20 cellular contexts compared by ENCODE assay signal in genomic region chr5:107887181-107887580, GRCh38.
DNase-seq lines count a peak whose midpoint lies in the region; ATAC-seq and TF ChIP-seq lines count a peak whose summit lies in the region.
"Had no signal": no experiment of that assay in that cellular context is flagged by ENCODE, and none has a peak within 500 bp of the region (broad histone marks: within the 10 kb centered on the region; RNA-seq: fewer than 3 reads in every experiment).

No MANE protein-coding gene starts in this region.

- H3K9me3 Mint-ChIP-seq in chondrocyte (ENCODE audit: low read depth): no peaks in the 10 kb centered on the region
- no peaks in the 10 kb centered on the region for H3K9me3 Mint-ChIP-seq in activated T-helper 17 cell treated with anti-CD3 and anti-CD28 coated beads, Interleukin-2, amount 50 U/mL, for 72 hours
- H3K9me3 Mint-ChIP-seq: activated CD4-positive, alpha-beta memory T cell treated with anti-CD3 and anti-CD28 coated beads for 36 hours; central memory CD8-positive, alpha-beta T cell; effector memory CD8-positive, alpha-beta T cell; immature natural killer cell had no signal

- H3K4me1 ChIP-seq in BLaER1: peaks cover 27% of the 10 kb centered on the region
- peaks cover 17% of the 10 kb centered on the region for H3K4me1 ChIP-seq in hepatocyte (ENCODE audit: insufficient read depth)
- H3K4me1 ChIP-seq: lower lobe of right lung had no signal

- no peak overlapping the region for H3K9ac ChIP-seq in BLaER1
- H3K9ac ChIP-seq: SK-N-SH had no signal

- H3K27ac ChIP-seq in BLaER1: no peak overlapping the region
- H3K27ac ChIP-seq in hepatocyte: peak overlapping the region; percentile 20
- H3K27ac ChIP-seq: lower lobe of right lung had no signal

- H3K9me3 ChIP-seq in BLaER1 (no peaks in the 10 kb centered on the region), hepatocyte (ENCODE audit: low read depth) (no peaks in the 10 kb centered on the region)
- H3K9me3 ChIP-seq: lower lobe of right lung, SK-N-SH had no signal

- DNase-seq in OCI-M1 (lab: John Stamatoyannopoulos, UW) (peak; percentile 42), hepatocyte (ENCODE audit: low spot score) (no peak), chondrocyte (ENCODE audit: low spot score) (no peak), SW 1271 (lab: John Stamatoyannopoulos, UW) (no peak), DMS114 treated with DMSO at 0.1 percent for 48 hours (lab: John Stamatoyannopoulos, UW; ENCODE audit: unreplicated experiment) (no peak)
- DNase-seq: activated CD4-positive, alpha-beta memory T cell treated with anti-CD3 and anti-CD28 coated beads for 36 hours; effector memory CD8-positive, alpha-beta T cell; HCEC 1CT; immature natural killer cell; Kasumi-1; lower lobe of right lung; NCI-H1417 treated with DMSO at 0.1 percent for 48 hours; NCI-H2171; SK-N-SH; stimulated activated CD4-positive, alpha-beta T cell treated with anti-CD3 and anti-CD28 coated beads, Interleukin-2, amount 100 ng/mL, for 48 hours had no signal

- no peaks in the 10 kb centered on the region for H3K79me2 ChIP-seq in hepatocyte

- 59% methylated on average over 6 of the region's 6 CpGs for WGBS in hepatocyte (ENCODE audit: low lambda C conversion rate, missing lambda C conversion rate)

- H3K36me3 Mint-ChIP-seq in chondrocyte (ENCODE audit: low read depth): no peaks in the 10 kb centered on the region
- no peaks in the 10 kb centered on the region for H3K36me3 Mint-ChIP-seq in activated T-helper 17 cell treated with anti-CD3 and anti-CD28 coated beads, Interleukin-2, amount 50 U/mL, for 72 hours (ENCODE audit: low read depth)

- peaks cover 4% of the 10 kb centered on the region for H3K4me1 Mint-ChIP-seq in chondrocyte (ENCODE audit: low read depth)
- H3K4me1 Mint-ChIP-seq in activated T-helper 17 cell treated with anti-CD3 and anti-CD28 coated beads, Interleukin-2, amount 50 U/mL, for 72 hours: no peaks in the 10 kb centered on the region
- H3K4me1 Mint-ChIP-seq: central memory CD8-positive, alpha-beta T cell had no signal

- H3K4me3 Mint-ChIP-seq in chondrocyte (ENCODE audit: unreplicated experiment): no peak overlapping the region
- H3K4me3 Mint-ChIP-seq in activated T-helper 17 cell treated with anti-CD3 and anti-CD28 coated beads, Interleukin-2, amount 50 U/mL, for 72 hours: no peak overlapping the region
- H3K4me3 Mint-ChIP-seq: activated CD4-positive, alpha-beta memory T cell treated with anti-CD3 and anti-CD28 coated beads for 36 hours; central memory CD8-positive, alpha-beta T cell; effector memory CD8-positive, alpha-beta T cell; immature natural killer cell had no signal

- TF ChIP-seq CTCF in hepatocyte (IDR thresholded peaks at IDR 0.05; ENCODE audit: poor library complexity) (no peak), chondrocyte (IDR thresholded peaks at IDR 0.05) (no peak)

- peak; percentile 16 for ATAC-seq in GM18511 (IDR thresholded peaks at IDR 0.05; ENCODE audit: unreplicated experiment)
- ATAC-seq in activated T-helper 17 cell treated with anti-CD3 and anti-CD28 coated beads, Interleukin-2, amount 50 U/mL, for 72 hours (replicated peaks): no peak
- ATAC-seq: effector memory CD8-positive, alpha-beta T cell; lower lobe of right lung; Panc1 had no signal

- H3K4me2 ChIP-seq in BLaER1 (peak overlapping the region; percentile 61), hepatocyte (peak overlapping the region; percentile 60)
- H3K4me2 ChIP-seq: SK-N-SH had no signal

- peak overlapping the region; percentile 15 for H2AFZ ChIP-seq in hepatocyte

- H3K27me3 ChIP-seq in BLaER1 (no peaks in the 10 kb centered on the region), hepatocyte (no peaks in the 10 kb centered on the region)

- H3K36me3 ChIP-seq in BLaER1: no peaks in the 10 kb centered on the region
- no peaks in the 10 kb centered on the region for H3K36me3 ChIP-seq in hepatocyte (replicated peaks; ENCODE audit: insufficient read depth, low read depth)
- H3K36me3 ChIP-seq: lower lobe of right lung had no signal

- H4K20me1 ChIP-seq in BLaER1 (no peaks in the 10 kb centered on the region), hepatocyte (ENCODE audit: insufficient read depth, poor library complexity, severe bottlenecking) (no peaks in the 10 kb centered on the region)

- no peak overlapping the region for H3K27ac Mint-ChIP-seq in chondrocyte (ENCODE audit: unreplicated experiment)
- no peak overlapping the region for H3K27ac Mint-ChIP-seq in activated T-helper 17 cell treated with anti-CD3 and anti-CD28 coated beads, Interleukin-2, amount 50 U/mL, for 72 hours
- H3K27ac Mint-ChIP-seq: activated CD4-positive, alpha-beta memory T cell treated with anti-CD3 and anti-CD28 coated beads for 36 hours; immature natural killer cell had no signal

- H3K9me2 ChIP-seq in hepatocyte (replicated peaks; ENCODE audit: insufficient read depth): no peaks in the 10 kb centered on the region
- H3K9me2 ChIP-seq: SK-N-SH had no signal

- H3K4me3 ChIP-seq in BLaER1: no peak overlapping the region
- H3K4me3 ChIP-seq in hepatocyte: no peak overlapping the region
- H3K4me3 ChIP-seq: lower lobe of right lung had no signal

- H3K27me3 Mint-ChIP-seq in chondrocyte (ENCODE audit: low read depth): no peaks in the 10 kb centered on the region
- no peaks in the 10 kb centered on the region for H3K27me3 Mint-ChIP-seq in activated T-helper 17 cell treated with anti-CD3 and anti-CD28 coated beads, Interleukin-2, amount 50 U/mL, for 72 hours
- H3K27me3 Mint-ChIP-seq: activated CD4-positive, alpha-beta memory T cell treated with anti-CD3 and anti-CD28 coated beads for 36 hours; central memory CD8-positive, alpha-beta T cell; effector memory CD8-positive, alpha-beta T cell had no signal
